10 cellular contexts compared by ENCODE assay signal in the genomic region with DNA sequence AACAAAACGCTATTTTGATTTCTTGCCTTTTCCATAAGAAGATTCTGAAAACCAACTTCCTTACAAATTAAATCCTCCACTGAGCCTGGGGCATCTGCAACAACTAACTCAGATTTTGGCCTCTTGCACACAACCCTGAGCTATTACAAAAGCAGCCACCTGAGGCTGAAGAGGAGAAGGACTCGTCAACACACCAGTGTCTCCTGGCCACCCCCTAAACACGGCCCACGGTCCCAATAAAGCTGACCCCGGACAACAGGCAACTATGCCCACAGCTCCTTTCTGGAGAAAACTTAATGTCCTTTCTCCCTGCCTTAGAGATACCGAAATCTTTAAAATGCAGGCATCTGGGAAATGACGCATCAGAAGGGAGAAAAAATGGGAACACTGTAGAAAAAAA. TPM values are rescaled to one million over a fixed set of nuclear protein-coding genes. Genes with fewer than 3 reads are reported as not detected.
DNase-seq lines count a peak whose midpoint lies in the region; ATAC-seq, FAIRE-seq and TF ChIP-seq lines count a peak whose summit lies in the region.
"Not testable (repeated sequence)": the region's sequence is repeated elsewhere in the genome, so short reads cannot be mapped to it uniquely, and the experiment has no call there.
"Had no signal": no experiment of that assay in that cellular context is flagged by ENCODE, and none has a peak within 500 bp of the region (broad histone marks: within the 10 kb centered on the region; RNA-seq: fewer than 3 reads in every experiment).

No MANE protein-coding gene starts in this region.

- H3K4me1 ChIP-seq in Karpas-422 (ENCODE audit: low read length); keratinocyte (ENCODE audit: control insufficient read depth, extremely low read depth, insufficient read depth, low read length); aorta (ENCODE audit: control insufficient read depth in 1 of 2, insufficient read depth in 2 of 2, low read length in 2 of 2): not testable (repeated sequence)

- TF ChIP-seq EP300 in neural cell (conservative IDR thresholded peaks at IDR 0.05; ENCODE audit: poor library complexity, severe bottlenecking), result not testable (repeated sequence)

- H3K9me3 ChIP-seq in Karpas-422 (ENCODE audit: low read length); keratinocyte (ENCODE audit: control insufficient read depth, low read depth, low read length); neural cell (ENCODE audit: low read length); aorta (ENCODE audit: control insufficient read depth, low read length): not testable (repeated sequence)

- DNase-seq in DMS 273 (lab: John Stamatoyannopoulos, UW; ENCODE audit: unreplicated experiment), result peak; percentile 37
- peak; percentile 40 for DNase-seq in Karpas-422
- DNase-seq in coronary artery (ENCODE audit: low spot score), result peak; percentile 29
- peak; percentile 56 for DNase-seq in Right ventricle myocardium inferior (ENCODE audit: missing footprints)
- not testable (repeated sequence) for DNase-seq in keratinocyte (ENCODE audit: low read depth, low spot score)
- DNase-seq in aorta, result peak in 1 of 2 donors; percentile 33

- not testable (repeated sequence) for H3K36me3 ChIP-seq in Karpas-422 (ENCODE audit: insufficient read depth, low read length); keratinocyte (ENCODE audit: control insufficient read depth in 2 of 2, extremely low read depth in 1 of 2, insufficient read depth in 2 of 2, low read length in 2 of 2); neural cell (ENCODE audit: insufficient read depth, low read length); aorta (ENCODE audit: control insufficient read depth in 1 of 2, insufficient read depth in 2 of 2, low read length in 1 of 2)

- not testable (repeated sequence) for H3K4me2 ChIP-seq in Karpas-422 (ENCODE audit: low read depth, low read length, poor library complexity, severe bottlenecking); keratinocyte (ENCODE audit: control insufficient read depth, extremely low read depth, insufficient read depth, low read depth, low read length); neural cell (ENCODE audit: low read length)

- TF ChIP-seq CTCF in coronary artery (IDR thresholded peaks at IDR 0.05); keratinocyte (optimal IDR thresholded peaks at IDR 0.05 in 1 of 3, IDR thresholded peaks at IDR 0.05 in 1 of 3, conservative IDR thresholded peaks at IDR 0.05 in 1 of 3; ENCODE audit: extremely low read depth in 1 of 3, insufficient read depth in 2 of 3, low read length in 3 of 3); neural cell (IDR thresholded peaks at IDR 0.05; ENCODE audit: poor library complexity, severe bottlenecking): not testable (repeated sequence)

- peaks cover 11% of the 10 kb centered on the region for H3K27me3 Mint-ChIP-seq in stimulated activated memory B cell treated with anti-CD40 and anti-IgM and Interleukin-4, amounts not matched to agents 10 μg/mL and 1 μg/mL and 100 μg/mL, for 72 hours

- FAIRE-seq in keratinocyte (lab: Jason Lieb, UNC), result peak; percentile 44

- H3K4me1 Mint-ChIP-seq in stimulated activated memory B cell treated with anti-CD40 and anti-IgM and Interleukin-4, amounts not matched to agents 10 μg/mL and 1 μg/mL and 100 μg/mL, for 72 hours, result not testable (repeated sequence)

- WGBS in aorta, 2 donors, result 80 to 88% methylated on average over 6 of the region's 7 CpGs

- H3K27me3 ChIP-seq in Karpas-422 (ENCODE audit: low read length); keratinocyte (ENCODE audit: control insufficient read depth, extremely low read depth, insufficient read depth, low read length); neural cell (ENCODE audit: insufficient read depth, low read depth, low read length); aorta (ENCODE audit: control insufficient read depth in 1 of 2, insufficient read depth in 2 of 2, low read length in 1 of 2): not testable (repeated sequence)

- not testable (repeated sequence) for H3K9me2 ChIP-seq in Karpas-422 (replicated peaks; ENCODE audit: insufficient read depth, low read length); neural cell (ENCODE audit: insufficient read depth, low read length)

- not testable (repeated sequence) for H3K9me1 ChIP-seq in keratinocyte (ENCODE audit: control insufficient read depth, extremely low read depth, insufficient read depth, low read length)

- not testable (repeated sequence) for ATAC-seq in Right ventricle myocardium inferior
- peak; percentile 34 for ATAC-seq in stimulated activated memory B cell treated with anti-CD40 and anti-IgM and Interleukin-4, amounts not matched to agents 10 μg/mL and 1 μg/mL and 100 μg/mL, for 72 hours
- ATAC-seq in aorta (ENCODE audit: low FRiP score), result peak; percentile 50

- H3K9ac ChIP-seq in Karpas-422 (ENCODE audit: low read length); keratinocyte (ENCODE audit: control insufficient read depth, extremely low read depth, insufficient read depth, low read length); neural cell (ENCODE audit: low read length): not testable (repeated sequence)

- H3K4me3 ChIP-seq in Karpas-422 (ENCODE audit: low read length); coronary artery; keratinocyte (ENCODE audit: control insufficient read depth in 2 of 3, extremely low read depth in 1 of 3, insufficient read depth in 2 of 3, low read depth in 1 of 3, low read length in 3 of 3); neural cell (ENCODE audit: low read length); aorta (ENCODE audit: low read length in 2 of 2): not testable (repeated sequence)

- not testable (repeated sequence) for H3K4me3 Mint-ChIP-seq in stimulated activated memory B cell treated with anti-CD40 and anti-IgM and Interleukin-4, amounts not matched to agents 10 μg/mL and 1 μg/mL and 100 μg/mL, for 72 hours

- intact Hi-C loops in Right ventricle myocardium inferior (cut with DNase I); aorta (cut with DNase I): not testable (repeated sequence)

- H3K9me3 Mint-ChIP-seq in stimulated activated memory B cell treated with anti-CD40 and anti-IgM and Interleukin-4, amounts not matched to agents 10 μg/mL and 1 μg/mL and 100 μg/mL, for 72 hours, result not testable (repeated sequence)

- not testable (repeated sequence) for H3K36me3 Mint-ChIP-seq in stimulated activated memory B cell treated with anti-CD40 and anti-IgM and Interleukin-4, amounts not matched to agents 10 μg/mL and 1 μg/mL and 100 μg/mL, for 72 hours

- TF ChIP-seq RAD21 in neural cell (conservative IDR thresholded peaks at IDR 0.05), result not testable (repeated sequence)

- not testable (repeated sequence) for H4K20me1 ChIP-seq in Karpas-422 (ENCODE audit: insufficient read depth, low read depth, low read length); keratinocyte (ENCODE audit: control insufficient read depth, extremely low read depth, insufficient read depth, low read length); neural cell (ENCODE audit: insufficient read depth)

- not testable (repeated sequence) for H3K27ac Mint-ChIP-seq in stimulated activated memory B cell treated with anti-CD40 and anti-IgM and Interleukin-4, amounts not matched to agents 10 μg/mL and 1 μg/mL and 100 μg/mL, for 72 hours

- H3F3A ChIP-seq in neural cell (ENCODE audit: insufficient read depth, low read length, poor library complexity, severe bottlenecking), result not testable (repeated sequence)

- not testable (repeated sequence) for H2AFZ ChIP-seq in Karpas-422 (ENCODE audit: low read length); keratinocyte (ENCODE audit: control insufficient read depth, low read length); neural cell (ENCODE audit: low read depth, low read length)

- H3K79me2 ChIP-seq in Karpas-422 (ENCODE audit: low read length); keratinocyte (ENCODE audit: control insufficient read depth, insufficient read depth, low read length); neural cell (replicated peaks; ENCODE audit: insufficient read depth, low read length): not testable (repeated sequence)

- dilution Hi-C loops in keratinocyte (cut with MboI; ENCODE audit: extremely low pct_ligation_motif_present, low sequenced_read_pairs), result not testable (repeated sequence)

- not testable (repeated sequence) for H3K27ac ChIP-seq in Karpas-422 (ENCODE audit: low read length); coronary artery; keratinocyte (ENCODE audit: control insufficient read depth, insufficient read depth, low read length); neural cell (ENCODE audit: low read length); aorta (ENCODE audit: low read depth in 1 of 2, low read length in 2 of 2)

RNA-seq across cellular contexts. Expression of gene VIPR2, which starts 11.6 kb away (rescaled TPM):
- not detected in 2 replicates for total RNA-seq in Karpas-422 (2014; rRNA removed; shearing (Covaris generic); ENCODE audit: low replicate concordance)
- total RNA-seq in Right ventricle myocardium inferior, result 17.0 TPM
- not detected in 3 replicates for polyA plus RNA-seq in keratinocyte
- not detected for polyA plus RNA-seq in keratinocyte (2011; ENCODE audit: low read depth)
- polyA plus RNA-seq in keratinocyte (2011; cell fraction: cytosol; rRNA removed), result not detected in 2 replicates
- not detected in 2 replicates for polyA plus RNA-seq in keratinocyte (2011; cell fraction: nucleus; rRNA removed)
- not detected in 2 replicates for polyA plus RNA-seq in keratinocyte (2012; ENCODE audit: low replicate concordance)
- polyA minus RNA-seq in keratinocyte, result not detected in 3 replicates
- not detected for polyA minus RNA-seq in keratinocyte (2011; cell fraction: cytosol; rRNA and poly(A)+ RNA removed)
- polyA minus RNA-seq in keratinocyte (2011; cell fraction: nucleus; rRNA and poly(A)+ RNA removed), result not detected in 2 replicates
- polyA plus RNA-seq in neural cell, result 0.51 and 1.0 TPM in 2 replicates
- polyA minus RNA-seq in neural cell, result 0.46 and 0.49 TPM in 2 replicates
- total RNA-seq in aorta, result 10 to 100 TPM; 10.4 to 12.6 TPM
- 10 to 100 TPM in 1 of 2 donors, 1 to 10 TPM in 1; 3.3 to 14.1 TPM for polyA plus RNA-seq in aorta
- total RNA-seq: Calu3 had no signal
- polyA plus RNA-seq: A549 had no signal

Comparison
In these comparisons a context has a peak if more than half of its experiments do, and no peak if none do; other contexts are left out.
1. RNA of gene VIPR2, which starts 11.6 kb away (total RNA-seq): 17.0 TPM in Right ventricle myocardium inferior (single experiment) and 10.4 to 12.6 TPM in aorta; not detected in Karpas-422; every median in the first group is over 10 times any median in the second.